ENCODE assay signal across 1 cellular context in genomic region chr7:130362251-130362650, GRCh38.
TF ChIP-seq lines count a peak whose summit lies in the region.

No MANE protein-coding gene starts in this region.

TF ChIP-seq in IMR-90, 13 proteins besides CTCF, POLR2A, EP300 and RAD21 (continued from another document):
- TF ChIP-seq MAFK (IDR thresholded peaks at IDR 0.05; ENCODE audit: low read depth, low read length) (no peak), ELK1 (IDR thresholded peaks at IDR 0.05; ENCODE audit: borderline replicate concordance, low read depth, low read length) (no peak), FOS (IDR thresholded peaks at IDR 0.05; ENCODE audit: low read depth, low read length) (no peak), CEBPB (IDR thresholded peaks at IDR 0.05; ENCODE audit: low read depth, low read length) (no peak), RCOR1 (IDR thresholded peaks at IDR 0.05; ENCODE audit: insufficient replicate concordance, low read length) (no peak), MAZ (IDR thresholded peaks at IDR 0.05; ENCODE audit: borderline replicate concordance, low read depth, low read length) (no peak), BHLHE40 (IDR thresholded peaks at IDR 0.05; ENCODE audit: low read depth, low read length) (no peak), USF2 (IDR thresholded peaks at IDR 0.05; ENCODE audit: low read depth, low read length) (no peak), NFE2L2 (IDR thresholded peaks at IDR 0.05; ENCODE audit: low read depth, low read length) (no peak), SMC3 (IDR thresholded peaks at IDR 0.05; ENCODE audit: low read depth, low read length) (no peak)
TF ChIP-seq in IMR-90: peak in this region for 0.
